ENCODE assay signal across 33 cellular contexts in genomic region chr2:121072784-121073183, GRCh38.
"Had no signal": no experiment of that assay in that cellular context is flagged by ENCODE, and none has a peak within 500 bp of the region (broad histone marks: within the 10 kb centered on the region; RNA-seq: fewer than 3 reads in every experiment).

No MANE protein-coding gene starts in this region.

- H3K36me3 ChIP-seq: adrenal gland, cardiac muscle cell had no signal

- H3K9me3 ChIP-seq: adrenal gland, body of pancreas had no signal

- H3K27ac ChIP-seq: adrenal gland, body of pancreas, cardiac muscle cell, VCaP had no signal

- H3K4me3 ChIP-seq: adrenal gland, body of pancreas, cardiac muscle cell had no signal

- ATAC-seq: activated CD8-positive, alpha-beta T cell treated with anti-CD3 and anti-CD28 coated beads for 36 hours; activated naive CD4-positive, alpha-beta T cell treated with anti-CD3 and anti-CD28 coated beads, Interleukin-2, amount 50 U/mL, for 72 hours; activated T-cell treated with anti-CD3 and anti-CD28 coated beads, Interleukin-2, amount 50 U/mL, for 4 hours; activated T-cell treated with anti-CD3 and anti-CD28 coated beads, Interleukin-2, amount 50 U/mL, for 72 hours; activated T-helper 17 cell treated with anti-CD3 and anti-CD28 coated beads, Interleukin-2, amount 50 U/mL, for 72 hours; body of pancreas had no signal

- H3K27me3 ChIP-seq: adrenal gland had no signal

- DNase-seq: activated B cell treated with CpG ODN at 0.5 μM for 24 hours; activated CD4-positive, alpha-beta memory T cell treated with anti-CD3 and anti-CD28 coated beads for 36 hours; activated CD4-positive, alpha-beta T cell treated with anti-CD3 and anti-CD28 coated beads for 4 hours; activated CD4-positive, alpha-beta T cell treated with anti-CD3 and anti-CD28 coated beads, Interleukin-2, amount 10 ng/mL, durations not matched to agents 24 days and 14 days; activated CD4-positive, alpha-beta T cell treated with anti-CD3 and anti-CD28 coated beads, Interleukin-2, amount 50 U/mL, for 1 hour; activated CD4-positive, alpha-beta T cell treated with anti-CD3 and anti-CD28 coated beads, Interleukin-2, amount 50 U/mL, for 4 hours; activated CD4-positive, CD25-positive, alpha-beta regulatory T cell treated with anti-CD3 and anti-CD28 coated beads, Interleukin-2, amount 50 U/mL, for 72 hours; activated CD8-positive, alpha-beta memory T cell treated with anti-CD3 and anti-CD28 coated beads, Interleukin-2, amount 50 U/mL, for 4 hours; activated CD8-positive, alpha-beta T cell treated with anti-CD3 and anti-CD28 coated beads for 36 hours; activated effector memory CD4-positive, alpha-beta T cell treated with anti-CD3 and anti-CD28 coated beads, Interleukin-2, amount 50 U/mL, for 16 hours; activated gamma-delta T cell treated with Interleukin-2 at 50 U/mL for 16 hours; activated naive CD4-positive, alpha-beta T cell; activated naive CD4-positive, alpha-beta T cell treated with anti-CD3 and anti-CD28 coated beads for 36 hours; activated naive CD4-positive, alpha-beta T cell treated with anti-CD3 and anti-CD28 coated beads, Interleukin-2, amount 50 U/mL, for 16 hours; activated naive CD8-positive, alpha-beta T cell treated with anti-CD3 and anti-CD28 coated beads for 36 hours; activated T-cell treated with anti-CD3 and anti-CD28 coated beads for 4 hours; activated T-cell treated with anti-CD3 and anti-CD28 coated beads, Interleukin-2, amount 50 U/mL, for 1 hour; activated T-cell treated with anti-CD3 and anti-CD28 coated beads, Interleukin-2, amount 50 U/mL, for 4 hours; activated T-cell treated with anti-CD3 and anti-CD28 coated beads, Interleukin-2, amount 50 U/mL, for 72 hours; adrenal gland; amniotic stem cell; aorta; body of pancreas; caudate nucleus; cerebellar nuclear complex; T-helper 2 cell; T-helper 9 cell had no signal

- FAIRE-seq: astrocyte, TTC549 had no signal
